In the genomic region with DNA sequence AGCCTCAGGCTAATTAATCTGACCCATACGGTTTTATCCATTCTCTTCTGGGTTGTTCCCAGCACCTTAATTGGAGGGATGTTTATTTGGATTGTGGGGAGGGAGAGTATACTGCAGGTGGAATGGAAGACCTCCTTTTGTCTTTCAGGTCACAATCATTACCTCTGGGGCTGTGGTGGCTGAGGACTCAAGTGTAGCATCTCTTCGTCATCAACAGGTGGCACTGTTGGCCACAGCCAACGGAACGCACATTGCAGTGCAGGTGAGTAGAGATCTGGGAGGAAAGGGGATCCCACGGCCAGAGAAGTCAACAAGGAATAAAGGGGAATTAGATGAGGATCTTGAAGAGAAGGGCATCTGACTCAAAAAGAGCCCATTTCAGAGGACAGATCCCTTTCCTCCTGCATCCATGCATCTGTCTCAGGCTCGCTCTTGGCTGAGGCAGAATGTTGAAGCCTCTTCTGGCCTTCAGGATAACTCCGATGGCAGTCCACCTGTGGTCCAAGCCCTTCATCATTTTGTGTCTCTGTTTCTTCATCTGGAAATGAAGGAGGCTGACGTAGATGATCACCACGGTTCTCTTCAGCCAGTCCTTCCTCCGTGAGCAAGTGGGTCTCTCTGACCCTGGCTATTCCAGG, we compare ENCODE assay signal across 8 cellular contexts. TPM values are rescaled to one million over a fixed set of nuclear protein-coding genes. Genes with fewer than 3 reads are reported as not detected.
DNase-seq lines count a peak whose midpoint lies in the region; ATAC-seq and TF ChIP-seq lines count a peak whose summit lies in the region.

No MANE protein-coding gene starts in this region.

- no peaks in the 10 kb centered on the region for H3K27me3 ChIP-seq in right lobe of liver
- H3K27me3 ChIP-seq in upper lobe of right lung: no peaks in the 10 kb centered on the region

- H3K36me3 ChIP-seq in right lobe of liver (peaks cover 0 to 41% (median 3%) of the 10 kb centered on the region in 4 donors), upper lobe of right lung (peaks cover 52% of the 10 kb centered on the region)

- intact Hi-C loops in right lobe of liver (cut with DNase I) (no loop called here), upper lobe of right lung (cut with DNase I) (no loop called here)

- 46% methylated on average over 8 of the region's 10 CpGs for WGBS in right lobe of liver (ENCODE audit: insufficient coverage, low coverage, low lambda C conversion rate, missing lambda C conversion rate)

- H3K27ac ChIP-seq in right lobe of liver (no peak overlapping the region), upper lobe of right lung (no peak overlapping the region)

- no peak overlapping the region for H3K27ac Mint-ChIP-seq in T-helper 2 cell treated with Interferon-gamma antibody and Interleukin-4, amounts not matched to agents 5 μg/mL and 100 μg/mL, for 36 hours

- H3K9me3 ChIP-seq in right lobe of liver (no peaks in the 10 kb centered on the region), upper lobe of right lung (no peaks in the 10 kb centered on the region)

- peak; percentile 72 to 81 (median 75) for ATAC-seq in right lobe of liver
- ATAC-seq in upper lobe of right lung: peak; percentile 56
- no peak for ATAC-seq in HG03565 (IDR thresholded peaks at IDR 0.05; ENCODE audit: unreplicated experiment)

- H3K27me3 Mint-ChIP-seq in T-helper 2 cell treated with Interferon-gamma antibody and Interleukin-4, amounts not matched to agents 5 μg/mL and 100 μg/mL, for 36 hours (ENCODE audit: low read depth): no peaks in the 10 kb centered on the region

- H3K9me3 Mint-ChIP-seq in T-helper 2 cell treated with Interferon-gamma antibody and Interleukin-4, amounts not matched to agents 5 μg/mL and 100 μg/mL, for 36 hours: no peaks in the 10 kb centered on the region

- TF ChIP-seq POLR2A in right lobe of liver (IDR thresholded peaks at IDR 0.05): no peak

- TF ChIP-seq CTCF in LNCaP clone FGC (IDR thresholded peaks at IDR 0.05; ENCODE audit: control insufficient read depth, extremely low read depth, insufficient read depth) (peak; percentile 94), right lobe of liver (IDR thresholded peaks at IDR 0.05) (peak; percentile 69 to 84 (median 79)), upper lobe of right lung (IDR thresholded peaks at IDR 0.05) (peak; percentile 61)

- H3K4me1 ChIP-seq in right lobe of liver (no peaks in the 10 kb centered on the region), upper lobe of right lung (peaks cover 17% of the 10 kb centered on the region)

- H3K4me3 Mint-ChIP-seq in T-helper 2 cell treated with Interferon-gamma antibody and Interleukin-4, amounts not matched to agents 5 μg/mL and 100 μg/mL, for 36 hours: no peak overlapping the region

- peaks cover 17% of the 10 kb centered on the region for H3K4me1 Mint-ChIP-seq in T-helper 2 cell treated with Interferon-gamma antibody and Interleukin-4, amounts not matched to agents 5 μg/mL and 100 μg/mL, for 36 hours (ENCODE audit: low read depth)

- in situ Hi-C loops in G401 (cut with HindIII; ENCODE audit: low sequenced_read_pairs): no loop called here

- H3K4me3 ChIP-seq in LNCaP clone FGC (ENCODE audit: low read depth, low read length): no peak overlapping the region
- no peak overlapping the region for H3K4me3 ChIP-seq in right lobe of liver
- H3K4me3 ChIP-seq in upper lobe of right lung: no peak overlapping the region

- peaks cover 30% of the 10 kb centered on the region for H3K36me3 Mint-ChIP-seq in T-helper 2 cell treated with Interferon-gamma antibody and Interleukin-4, amounts not matched to agents 5 μg/mL and 100 μg/mL, for 36 hours (ENCODE audit: low read depth)

- peak; percentile 75 for DNase-seq in G401 (ENCODE audit: low spot score)
- DNase-seq in LNCaP clone FGC (ENCODE audit: low read depth): no peak
- DNase-seq in T-helper 2 cell treated with Interferon-gamma antibody and Interleukin-4, amounts not matched to agents 5 μg/mL and 100 μg/mL, for 36 hours (ENCODE audit: low spot score): peak; percentile 40
- DNase-seq in cerebellar cortex (ENCODE audit: low spot score): peak; percentile 70
- DNase-seq in right lobe of liver: no peak
- no peak for DNase-seq in upper lobe of right lung
- no peak for DNase-seq in NK-92 treated with Interleukin-12 subunit alpha and Interleukin-12 subunit beta, amount 100 ng/mL, for 24 hours (lab: John Stamatoyannopoulos, UW)

RNA-seq across cellular contexts. Expression of a gene that starts 3.2 kb away (rescaled TPM):
- total RNA-seq in G401 (2014; rRNA removed; shearing (Covaris generic)): 11.3 and 12.6 TPM in 2 replicates
- total RNA-seq in right lobe of liver (1 to 10 TPM; 1.1 to 3.6 (median 1.5) TPM), upper lobe of right lung (17.4 TPM)

RNA-seq across cellular contexts. Expression of a gene that starts 34.9 kb away (rescaled TPM):
- total RNA-seq in G401 (2014; rRNA removed; shearing (Covaris generic)): 18.6 and 26.0 TPM in 2 replicates
- total RNA-seq in right lobe of liver: 10 to 100 TPM; 14.4 to 19.8 (median 17.6) TPM
- total RNA-seq in upper lobe of right lung: 31.3 TPM

RNA-seq across cellular contexts. Expression of a gene that starts 47.9 kb away (rescaled TPM):
- total RNA-seq in G401 (2014; rRNA removed; shearing (Covaris generic)): 2.8 and 4.2 TPM in 2 replicates
- total RNA-seq in right lobe of liver: 10 to 100 TPM in 1 of 6 experiments, 1 to 10 TPM in 5; 5.2 to 18.8 (median 5.9) TPM
- total RNA-seq in upper lobe of right lung: 31.6 TPM

Comparison
In these comparisons a context has a peak if more than half of its experiments do, and no peak if none do; other contexts are left out.
1. DNase-seq: peak in G401 (single experiment), T-helper 2 cell treated with Interferon-gamma antibody and Interleukin-4, amounts not matched to agents 5 μg/mL and 100 μg/mL, for 36 hours (single experiment) and cerebellar cortex (single experiment); none in LNCaP clone FGC (single experiment), right lobe of liver (0 of 3), upper lobe of right lung (single experiment) and NK-92 treated with Interleukin-12 subunit alpha and Interleukin-12 subunit beta, amount 100 ng/mL, for 24 hours (single experiment).
2. Peak in every context shown above with its lines, with median percentiles within 50 percentile points of each other: CTCF ChIP-seq.